Comparison of ENCODE assay signal across 8 cellular contexts in the genomic region with DNA sequence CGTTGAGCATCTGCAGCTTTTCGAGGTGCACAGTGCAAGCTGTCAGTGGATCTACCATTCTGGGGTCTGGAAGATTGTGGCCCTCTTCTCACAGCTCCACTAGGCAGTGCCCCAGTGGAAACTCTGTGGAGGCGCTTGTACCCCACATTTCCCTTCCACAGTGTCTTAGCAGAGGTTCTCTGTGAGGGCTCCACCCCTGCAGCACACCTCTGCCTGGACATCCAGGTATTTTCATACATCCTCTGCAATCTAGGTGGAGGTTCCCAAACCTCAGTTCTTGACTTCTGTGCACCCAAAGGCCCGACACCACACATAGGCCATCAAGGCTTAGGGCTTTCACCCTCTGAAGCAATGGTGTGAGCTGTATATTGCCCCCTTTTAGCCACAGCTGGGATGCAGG. TPM values are rescaled to one million over a fixed set of nuclear protein-coding genes. Genes with fewer than 3 reads are reported as not detected.
A peak's percentile ranks its signal among the peaks of the same experiment; 100 is the strongest.
DNase-seq lines count a peak whose midpoint lies in the region; ATAC-seq, FAIRE-seq and TF ChIP-seq lines count a peak whose summit lies in the region.
"Not testable (repeated sequence)": the region's sequence is repeated elsewhere in the genome, so short reads cannot be mapped to it uniquely, and the experiment has no call there.

No MANE protein-coding gene starts in this region.

- not testable (repeated sequence) for H2AK5ac ChIP-seq in mesendoderm (ENCODE audit: low read length)

- ATAC-seq in GM23338, GM12878: not testable (repeated sequence)

- H3K27me3 ChIP-seq in GM23338 (ENCODE audit: insufficient read depth); GM12878 (replicated peaks in 1 of 2; ENCODE audit: control insufficient read depth in 2 of 2, insufficient read depth in 2 of 2, low read length in 1 of 2); endodermal cell (ENCODE audit: control insufficient read depth, insufficient read depth, low read length, poor library complexity, severe bottlenecking); mesendoderm (ENCODE audit: insufficient read depth, low read length, poor library complexity): not testable (repeated sequence)

- TF ChIP-seq EP300 in GM12878 (IDR thresholded peaks at IDR 0.05; ENCODE audit: borderline replicate concordance in 1 of 2, control insufficient read depth in 1 of 2, low read depth in 2 of 2, low read length in 2 of 2): not testable (repeated sequence)

- H3K27me3 Mint-ChIP-seq in GM23338 (ENCODE audit: insufficient read depth, low read depth, poor library complexity); endodermal cell (ENCODE audit: insufficient read depth): not testable (repeated sequence)

- not testable (repeated sequence) for H3F3A ChIP-seq in GM23338 (replicated peaks; ENCODE audit: low read depth)

- not testable (repeated sequence) for H3K56ac ChIP-seq in mesendoderm (ENCODE audit: low read length)

- not testable (repeated sequence) for TF ChIP-seq RAD21 in GM12878 (IDR thresholded peaks at IDR 0.05; ENCODE audit: insufficient read depth, low read depth, low read length)

- H4K20me1 ChIP-seq in GM23338 (replicated peaks; ENCODE audit: insufficient read depth); OCI-LY7 (ENCODE audit: insufficient read depth, low read length); GM12878 (ENCODE audit: control insufficient read depth, insufficient read depth): not testable (repeated sequence)

- not testable (repeated sequence) for H3K18ac ChIP-seq in mesendoderm (ENCODE audit: low read length)

- not testable (repeated sequence) for H3K27ac Mint-ChIP-seq in GM23338, endodermal cell

- H3K4me3 Mint-ChIP-seq in GM23338, endodermal cell: not testable (repeated sequence)

- not testable (repeated sequence) for H3K4me2 ChIP-seq in GM23338; OCI-LY7 (ENCODE audit: low read length); GM12878 (ENCODE audit: control insufficient read depth, insufficient read depth); mesendoderm (ENCODE audit: low read length)

- H3K27ac ChIP-seq in GM23338 (ENCODE audit: low read depth); HEK293 (ENCODE audit: extremely low read depth, low read depth, low read length); OCI-LY7 (ENCODE audit: low read depth, low read length, poor library complexity, severe bottlenecking); GM12878 (ENCODE audit: control insufficient read depth, insufficient read depth); endodermal cell (ENCODE audit: low read depth, low read length); mesendoderm (ENCODE audit: low read depth, low read length): not testable (repeated sequence)

- not testable (repeated sequence) for H3K4me3 ChIP-seq in GM23338; HEK293 (ENCODE audit: low read depth, low read length); OCI-LY7 (ENCODE audit: low read depth, low read length, poor library complexity, severe bottlenecking); GM12878; mesendoderm (ENCODE audit: low read length)
- peak overlapping the region; percentile 50 for H3K4me3 ChIP-seq in endodermal cell (ENCODE audit: low read length)

- H2BK15ac ChIP-seq in mesendoderm (replicated peaks; ENCODE audit: low read depth): not testable (repeated sequence)

- TF ChIP-seq CTCF in GM23338 (conservative IDR thresholded peaks at IDR 0.05; ENCODE audit: low read depth in 2 of 2); HEK293 (tag by site-specific recombination; IDR thresholded peaks at IDR 0.05); OCI-LY7 (conservative IDR thresholded peaks at IDR 0.05; ENCODE audit: low read length); GM12878 (IDR thresholded peaks at IDR 0.05 in 2 of 3, conservative IDR thresholded peaks at IDR 0.05 in 1 of 3; ENCODE audit: control insufficient read depth in 2 of 3, extremely low read depth in 1 of 3, insufficient read depth in 1 of 3, low read depth in 3 of 3, low read length in 3 of 3); endodermal cell (conservative IDR thresholded peaks at IDR 0.05): not testable (repeated sequence)

- H2BK5ac ChIP-seq in mesendoderm (ENCODE audit: low read length): not testable (repeated sequence)

- CTCF ChIA-PET in HEK293 (lab: Yijun Ruan, JAX); OCI-LY7 (lab: Charles Lee; ENCODE audit: unreplicated experiment): not testable (repeated sequence)
- CTCF ChIA-PET in GM12878 (lab: Yijun Ruan, JAX): interaction anchor here (1.7 kb wide), 1 partner anchor 15 kb away, joined by 5 read pairs; no protein-coding TSS in a partner anchor

- BruUV-seq in OCI-LY7 (replicated peaks; lab: Mats Ljungman, UMichigan); GM12878 (replicated peaks; lab: Mats Ljungman, UMichigan): not testable (repeated sequence)

- H3K79me2 ChIP-seq in GM23338 (replicated peaks; ENCODE audit: insufficient read depth) (peaks cover 69% of the 10 kb centered on the region), OCI-LY7 (ENCODE audit: insufficient read depth, low read depth, low read length) (peaks cover 26% of the 10 kb centered on the region; the same call in 1 of the 2 replicates), GM12878 (ENCODE audit: control insufficient read depth, insufficient read depth, low read length) (peaks cover 14% of the 10 kb centered on the region), mesendoderm (ENCODE audit: control insufficient read depth, insufficient read depth, low read length) (peaks cover 15% of the 10 kb centered on the region)

- H2BK120ac ChIP-seq in mesendoderm (ENCODE audit: low read depth, low read length): not testable (repeated sequence)

- WGBS in GM12878 (ENCODE audit: insufficient coverage, insufficient replicate concordance, low lambda C conversion rate, missing lambda C conversion rate): 96% methylated on average over 4 of the region's 4 CpGs
- WGBS in endodermal cell (ENCODE audit: insufficient coverage in 1 of 2, insufficient read length in 1 of 2), 2 experiments: 94 to 100% methylated on average over 1 to 4 of the region's 4 CpGs
- no CpG with 5 or more reads among the region's 4 CpGs for WGBS in mesendoderm (ENCODE audit: extremely low coverage, insufficient coverage, low lambda C conversion rate)

- not testable (repeated sequence) for H4K5ac ChIP-seq in mesendoderm (ENCODE audit: low read length)

- in situ Hi-C loops in ACHN (cut with HindIII; ENCODE audit: low pct_ligation_motif_present, low pct_unique_long_range_greater_than_20kb, low sequenced_read_pairs); GM12878 (cut with MboI): not testable (repeated sequence)

- H3K36me3 ChIP-seq in GM23338 (ENCODE audit: insufficient read depth) (peaks cover 27% of the 10 kb centered on the region; the same call in 1 of the 2 replicates), OCI-LY7 (ENCODE audit: insufficient read depth, low read length) (peaks cover 24% of the 10 kb centered on the region), endodermal cell (ENCODE audit: control insufficient read depth, insufficient read depth, low read length) (peaks cover 17% of the 10 kb centered on the region)
- not testable (repeated sequence) for H3K36me3 ChIP-seq in HEK293 (ENCODE audit: control insufficient read depth in 2 of 2, insufficient read depth in 1 of 2, low read length in 2 of 2); GM12878 (ENCODE audit: control insufficient read depth in 2 of 2, insufficient read depth in 2 of 2, low read length in 1 of 2); mesendoderm (ENCODE audit: control insufficient read depth, insufficient read depth, low read length)

- H3K9ac ChIP-seq in GM12878 (ENCODE audit: control insufficient read depth, insufficient read depth, low read length); endodermal cell (ENCODE audit: extremely low read depth, low read length, poor library complexity, severe bottlenecking); mesendoderm (ENCODE audit: low read length): not testable (repeated sequence)

- RAD21 ChIA-PET in GM12878 (lab: Charles Lee; ENCODE audit: unreplicated experiment): not testable (repeated sequence)

- SMC1A ChIA-PET in GM12878 (lab: Charles Lee; ENCODE audit: uncharacterized antibody, unreplicated experiment): not testable (repeated sequence)

- not testable (repeated sequence) for H3K23ac ChIP-seq in mesendoderm (ENCODE audit: low read length)

- DNase-seq in ACHN: peak; percentile 12
- DNase-seq in GM23338 (ENCODE audit: low spot score): peak; percentile 15
- DNase-seq in OCI-LY7 (ENCODE audit: low spot score): peak; percentile 44
- DNase-seq in GM12878 (ENCODE audit: low read depth, low spot score); endodermal cell: not testable (repeated sequence)
- DNase-seq in erythroblast (lab: John Stamatoyannopoulos, UW): peak; percentile 20 to 43
- peak; percentile 18 for DNase-seq in mesendoderm

- not testable (repeated sequence) for H3K9me2 ChIP-seq in GM23338 (ENCODE audit: insufficient read depth); OCI-LY7 (ENCODE audit: insufficient read depth, low read length)

- not testable (repeated sequence) for H3K9me3 ChIP-seq in HEK293 (ENCODE audit: control insufficient read depth, insufficient read depth, low read depth, low read length)
- peaks cover 20% of the 10 kb centered on the region for H3K9me3 ChIP-seq in OCI-LY7 (ENCODE audit: low read length)
- peaks cover 24% of the 10 kb centered on the region for H3K9me3 ChIP-seq in GM12878 (replicated peaks; ENCODE audit: control insufficient read depth, insufficient read depth, low read length)
- H3K9me3 ChIP-seq in endodermal cell (ENCODE audit: control insufficient read depth, low read length): peaks cover 64% of the 10 kb centered on the region

- TF ChIP-seq POLR2A in GM12878 (IDR thresholded peaks at IDR 0.05; ENCODE audit: low read depth, low read length); erythroblast (IDR thresholded peaks at IDR 0.05; ENCODE audit: low read length): not testable (repeated sequence)

- H3K9me3 Mint-ChIP-seq in GM23338 (peaks cover 55% of the 10 kb centered on the region), endodermal cell (peaks cover 67% of the 10 kb centered on the region)

- not testable (repeated sequence) for FAIRE-seq in GM12878 (lab: Jason Lieb, UNC)

- H4K8ac ChIP-seq in mesendoderm (ENCODE audit: low read depth, low read length): not testable (repeated sequence)

- POLR2A ChIA-PET in HEK293 (lab: Yijun Ruan, JAX): interaction anchor here (1.1 kb wide), 1 partner anchor 82 kb away, joined by 3 read pairs; no protein-coding TSS in a partner anchor
- POLR2A ChIA-PET in OCI-LY7 (lab: Charles Lee); GM12878 (lab: Charles Lee): not testable (repeated sequence)

- peaks cover 69% of the 10 kb centered on the region for H3K36me3 Mint-ChIP-seq in GM23338 (ENCODE audit: low read depth)
- H3K36me3 Mint-ChIP-seq in endodermal cell (ENCODE audit: low read depth): peaks cover 52% of the 10 kb centered on the region

- not testable (repeated sequence) for H3K79me1 ChIP-seq in mesendoderm (ENCODE audit: low read length)

- H3K4me1 ChIP-seq in GM23338 (ENCODE audit: insufficient read depth); HEK293 (ENCODE audit: control insufficient read depth, insufficient read depth, low read length); OCI-LY7 (ENCODE audit: insufficient read depth, low read length, poor library complexity, severe bottlenecking); GM12878 (ENCODE audit: control insufficient read depth, insufficient read depth, low read length); endodermal cell (ENCODE audit: control insufficient read depth, insufficient read depth, low read length); mesendoderm (ENCODE audit: control insufficient read depth, low read depth, low read length): not testable (repeated sequence)

- not testable (repeated sequence) for H3K4ac ChIP-seq in mesendoderm (ENCODE audit: low read depth, low read length)

- not testable (repeated sequence) for H3K4me1 Mint-ChIP-seq in GM23338, endodermal cell

- H2AFZ ChIP-seq in GM23338; OCI-LY7 (ENCODE audit: low read length); GM12878 (ENCODE audit: control insufficient read depth, low read depth, low read length): not testable (repeated sequence)

- intact Hi-C loops in OCI-LY7 (cut with micrococcal nuclease; ENCODE audit: unreplicated experiment); GM12878 (cut with micrococcal nuclease; ENCODE audit: unreplicated experiment): not testable (repeated sequence)

RNA-seq across cellular contexts. Expression of a gene that starts 57.1 kb away (rescaled TPM):
- 99.2 and 126 TPM in 2 replicates for total RNA-seq in GM23338 (2014; rRNA removed; shearing (Covaris generic))
- polyA plus RNA-seq in GM23338 (2016; fragmentation: Nextera tagmentation; extraction: Ambion mirVana) (20.5 and 23.3 TPM in 2 replicates), GM12878 (2011; rRNA removed) (74.6 and 82.6 TPM in 2 replicates), GM12878 (2014; fragmentation: Illumina TruSeq; extraction: Trizol) (74.4 and 98.9 TPM in 2 replicates), GM12878 (2014; fragmentation: Nextera tagmentation; extraction: Ambion mirVana) (10 to 100 TPM; 20.3 to 22.0 TPM), GM12878 (2014; rRNA removed) (37.1 and 39.4 TPM in 2 replicates), GM12878 (2016; fragmentation: Nextera tagmentation; extraction: Ambion mirVana) (10 to 100 TPM; 24.8 to 29.4 TPM)
- total RNA-seq in OCI-LY7 (2014; rRNA removed; shearing (Covaris generic)): 48.9 and 60.4 TPM in 2 replicates
- total RNA-seq in OCI-LY7 (2022) (63.2 and 66.7 TPM in 2 replicates), GM12878 (2014; rRNA removed) (75.5 and 89.8 TPM in 2 replicates), GM12878 (2014; rRNA removed; fragmentation: Illumina TruSeq; extraction: Trizol) (93.4 and 101 TPM in 2 replicates), GM12878 (2021) (70.6 and 72.7 TPM in 2 replicates), endodermal cell (10 to 100 TPM; 77.3 to 95.9 TPM)
- 574 and 578 TPM in 2 replicates for total RNA-seq in GM12878 (2013; cell fraction: nucleolus; rRNA removed)
- 40.5 TPM for polyA plus RNA-seq in GM12878 (2011; ENCODE audit: low read depth)
- polyA plus RNA-seq in GM12878 (2011; cell fraction: cytosol; rRNA removed): 71.9 and 79.6 TPM in 2 replicates
- polyA plus RNA-seq in GM12878 (2011; cell fraction: nucleus; rRNA removed): 58.5 and 60.2 TPM in 2 replicates
- 39.6 and 45.7 TPM in 2 replicates for polyA plus RNA-seq in GM12878 (2012)
- 433 TPM in 2 replicates for polyA minus RNA-seq in GM12878 (2011; rRNA and poly(A)+ RNA removed)
- polyA minus RNA-seq in GM12878 (2011; cell fraction: cytosol; rRNA and poly(A)+ RNA removed): 91.3 and 96.2 TPM in 2 replicates
- polyA minus RNA-seq in GM12878 (2011; cell fraction: nucleus; rRNA and poly(A)+ RNA removed): 384 and 542 TPM in 2 replicates
- polyA plus RNA-seq in endodermal cell (2013, experiment 1 of 2): 23.5 TPM
- polyA plus RNA-seq in endodermal cell (2013, experiment 2 of 2): 24.7 TPM
- polyA plus RNA-seq in mesendoderm (2013, experiment 1 of 2): 17.7 TPM
- polyA plus RNA-seq in mesendoderm (2013, experiment 2 of 2): 17.8 TPM
